ENCODE assay signal across 25 cellular contexts in genomic region chr9:3410461-3410860, GRCh38.
"Had no signal": no experiment of that assay in that cellular context is flagged by ENCODE, and none has a peak within 500 bp of the region (broad histone marks: within the 10 kb centered on the region; RNA-seq: fewer than 3 reads in every experiment).

No MANE protein-coding gene starts in this region.

- ATAC-seq: Panc1, Right ventricle myocardium inferior, SK-N-SH treated with all-trans-retinoic acid at 6 μM for 48 hours, T-cell, T-helper 17 cell had no signal

- DNase-seq: Kasumi-1, MG63, NCI-H1048, NCI-H1092 treated with DMSO at 0.1 percent for 48 hours, NCI-H1105 treated with DMSO at 0.1 percent for 48 hours, NCI-H1436, NCI-H1694 treated with DMSO at 0.1 percent for 48 hours, NCI-H187 treated with DMSO at 0.1 percent for 48 hours, NCI-H2029, NCI-H2171, NCI-H226, NCI-H446 treated with DMSO at 0.1 percent for 48 hours, NCI-H510A, NCI-H524, NCI-H774, PC-9, SHP77, SIG-M5, SJCRH30, T-cell, T-helper 17 cell had no signal

- FAIRE-seq: RCC 7860 had no signal
